In the genomic region with DNA sequence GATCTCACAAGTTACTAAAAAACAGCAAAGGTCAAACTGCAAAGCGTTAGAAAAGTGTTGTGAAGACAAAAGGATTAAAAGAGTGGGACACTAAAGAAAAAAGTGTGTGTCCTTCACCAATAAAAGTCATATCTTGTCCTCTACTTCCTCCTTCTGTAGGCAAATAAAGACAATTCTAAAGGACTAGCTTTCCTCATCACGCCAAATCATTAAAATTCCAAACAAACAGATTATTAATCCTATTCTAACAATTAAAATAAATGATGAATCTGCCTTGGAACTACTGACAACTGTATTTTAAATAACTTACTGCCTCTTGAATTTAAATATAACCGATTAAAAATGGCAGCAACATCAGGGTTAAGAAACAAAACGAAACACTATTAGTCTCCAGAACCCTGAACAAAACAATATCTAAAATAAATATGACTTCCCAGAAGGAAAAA, we compare ENCODE assay signal across 8 cellular contexts. TPM values are rescaled to one million over a fixed set of nuclear protein-coding genes. Genes with fewer than 3 reads are reported as not detected.
DNase-seq lines count a peak whose midpoint lies in the region; ATAC-seq and TF ChIP-seq lines count a peak whose summit lies in the region.
"Not testable (repeated sequence)": the region's sequence is repeated elsewhere in the genome, so short reads cannot be mapped to it uniquely, and the experiment has no call there.

No MANE protein-coding gene starts in this region.

- in situ Hi-C loops in HAP-1 (cut with MboI; ENCODE audit: low sequenced_read_pairs): not testable (repeated sequence)

- not testable (repeated sequence) for H3K9me2 ChIP-seq in OCI-LY7 (ENCODE audit: insufficient read depth, low read length)

- H4K20me1 ChIP-seq in OCI-LY7 (ENCODE audit: insufficient read depth, low read length): not testable (repeated sequence)

- H3K79me2 ChIP-seq in OCI-LY7 (ENCODE audit: insufficient read depth, low read depth, low read length): peaks cover 73% of the 10 kb centered on the region

- not testable (repeated sequence) for H3K27me3 Mint-ChIP-seq in activated CD8-positive, alpha-beta memory T cell treated with anti-CD3 and anti-CD28 coated beads, Interleukin-2, amount 10 ng/mL, durations not matched to agents 7 days and 5 days; chondrocyte (ENCODE audit: low read depth)

- H3K4me3 Mint-ChIP-seq in activated CD8-positive, alpha-beta memory T cell treated with anti-CD3 and anti-CD28 coated beads, Interleukin-2, amount 10 ng/mL, durations not matched to agents 7 days and 5 days: peak overlapping the region; percentile 91
- H3K4me3 Mint-ChIP-seq in chondrocyte (ENCODE audit: unreplicated experiment): peak overlapping the region; percentile 79

- not testable (repeated sequence) for H3K36me3 ChIP-seq in HAP-1 (replicated peaks); OCI-LY7 (ENCODE audit: insufficient read depth, low read length); mucosa of rectum (ENCODE audit: control insufficient read depth in 2 of 2, insufficient read depth in 2 of 2, low read length in 2 of 2); skeletal muscle tissue (ENCODE audit: control insufficient read depth in 3 of 3, insufficient read depth in 3 of 3, low read length in 3 of 3)

- peaks cover 23% of the 10 kb centered on the region for H3K36me3 Mint-ChIP-seq in activated CD8-positive, alpha-beta memory T cell treated with anti-CD3 and anti-CD28 coated beads, Interleukin-2, amount 10 ng/mL, durations not matched to agents 7 days and 5 days
- H3K36me3 Mint-ChIP-seq in chondrocyte (ENCODE audit: low read depth): not testable (repeated sequence)

- peaks cover 34% of the 10 kb centered on the region for H3K4me1 ChIP-seq in HAP-1
- H3K4me1 ChIP-seq in OCI-LY7 (ENCODE audit: insufficient read depth, low read length, poor library complexity, severe bottlenecking): peaks cover 45% of the 10 kb centered on the region
- not testable (repeated sequence) for H3K4me1 ChIP-seq in mucosa of rectum (ENCODE audit: control insufficient read depth in 2 of 2, insufficient read depth in 2 of 2, low read length in 2 of 2); skeletal muscle tissue (ENCODE audit: control insufficient read depth in 3 of 3, insufficient read depth in 3 of 3, low read length in 3 of 3)

- CTCF ChIA-PET in AG04450 (lab: Charles Lee): interaction anchor here (1.0 to 1.1 kb wide), 2 partner anchors 324 to 349 kb away, joined by 4 to 5 read pairs; no protein-coding TSS in a partner anchor
- CTCF ChIA-PET in OCI-LY7 (lab: Charles Lee; ENCODE audit: unreplicated experiment): not testable (repeated sequence)
- CTCF ChIA-PET in activated CD8-positive, alpha-beta memory T cell treated with anti-CD3 and anti-CD28 coated beads, Interleukin-2, amount 10 ng/mL, durations not matched to agents 7 days and 5 days (lab: Charles Lee): interaction anchor here (0.7 to 0.8 kb wide), 2 partner anchors 62 to 70 kb away, joined by 3 read pairs; no protein-coding TSS in a partner anchor

- H3K4me1 Mint-ChIP-seq in activated CD8-positive, alpha-beta memory T cell treated with anti-CD3 and anti-CD28 coated beads, Interleukin-2, amount 10 ng/mL, durations not matched to agents 7 days and 5 days: peaks cover 24% of the 10 kb centered on the region
- peaks cover 65% of the 10 kb centered on the region for H3K4me1 Mint-ChIP-seq in chondrocyte (ENCODE audit: low read depth)

- H3K27ac Mint-ChIP-seq in activated CD8-positive, alpha-beta memory T cell treated with anti-CD3 and anti-CD28 coated beads, Interleukin-2, amount 10 ng/mL, durations not matched to agents 7 days and 5 days: peak overlapping the region; percentile 96
- peak overlapping the region; percentile 97 for H3K27ac Mint-ChIP-seq in chondrocyte (ENCODE audit: unreplicated experiment)

- H3K4me3 ChIP-seq in AG04450 (ENCODE audit: low read depth, low read length) (peak overlapping the region; percentile 69), HAP-1 (peak overlapping the region; percentile 26), OCI-LY7 (ENCODE audit: low read depth, low read length, poor library complexity, severe bottlenecking) (peak overlapping the region; percentile 100), mucosa of rectum (ENCODE audit: low read length in 2 of 2) (peak overlapping the region; percentile 22 to 73), skeletal muscle tissue (ENCODE audit: low read length in 3 of 3) (peak overlapping the region in 2 of 3 donors; percentile 24 to 60)

- POLR2A ChIA-PET in AG04450 (lab: Yijun Ruan, JAX): not testable (repeated sequence)
- POLR2A ChIA-PET in OCI-LY7 (lab: Charles Lee): interaction anchor here (0.6 to 1.7 kb wide), 10 partner anchors 9 to 348 kb away, joined by 3 to 6 read pairs (median 5); no protein-coding TSS in a partner anchor

- not testable (repeated sequence) for H3K27me3 ChIP-seq in AG04450 (ENCODE audit: control insufficient read depth, insufficient read depth, low read length); HAP-1 (ENCODE audit: low read depth); mucosa of rectum (ENCODE audit: control insufficient read depth in 2 of 2, insufficient read depth in 2 of 2, low read length in 2 of 2); skeletal muscle tissue (ENCODE audit: control insufficient read depth in 3 of 3, insufficient read depth in 3 of 3, low read length in 3 of 3)

- intact Hi-C loops in OCI-LY7 (cut with micrococcal nuclease; ENCODE audit: unreplicated experiment): loop anchor here (5.0 kb wide), 2 partner anchors 241 to 326 kb away; no protein-coding TSS in a partner anchor

- TSS peak; percentile 27 for BruUV-seq in OCI-LY7 (replicated peaks; lab: Mats Ljungman, UMichigan)

- H3K9me3 Mint-ChIP-seq in activated CD8-positive, alpha-beta memory T cell treated with anti-CD3 and anti-CD28 coated beads, Interleukin-2, amount 10 ng/mL, durations not matched to agents 7 days and 5 days (ENCODE audit: low read depth); chondrocyte (ENCODE audit: low read depth): not testable (repeated sequence)

- DNase-seq in AG04450 (ENCODE audit: low read depth, low spot score); HAP-1 (ENCODE audit: low spot score in 2 of 2); activated CD8-positive, alpha-beta memory T cell treated with anti-CD3 and anti-CD28 coated beads, Interleukin-2, amount 10 ng/mL, durations not matched to agents 7 days and 5 days; chondrocyte (ENCODE audit: low spot score): not testable (repeated sequence)
- DNase-seq in OCI-LY7 (ENCODE audit: low spot score) (peak; percentile 44), glomerular visceral epithelial cell (ENCODE audit: extremely low spot score) (peak; percentile 34)

- not testable (repeated sequence) for H3K27ac ChIP-seq in AG04450 (ENCODE audit: low read depth, low read length)
- H3K27ac ChIP-seq in OCI-LY7 (ENCODE audit: low read depth, low read length, poor library complexity, severe bottlenecking): peak overlapping the region; percentile 95
- peak overlapping the region; percentile 97 to 98 for H3K27ac ChIP-seq in mucosa of rectum (ENCODE audit: low read depth in 2 of 2, low read length in 2 of 2)
- peak overlapping the region; percentile 92 for H3K27ac ChIP-seq in skeletal muscle tissue (ENCODE audit: low read depth, low read length)

- not testable (repeated sequence) for TF ChIP-seq CTCF in AG04450 (IDR thresholded peaks at IDR 0.05; ENCODE audit: low read depth, low read length); OCI-LY7 (conservative IDR thresholded peaks at IDR 0.05; ENCODE audit: low read length); chondrocyte (IDR thresholded peaks at IDR 0.05)

- not testable (repeated sequence) for H2AFZ ChIP-seq in OCI-LY7 (ENCODE audit: low read length)

- H3K9ac ChIP-seq in mucosa of rectum (ENCODE audit: low read depth in 1 of 2, low read length in 2 of 2) (peak overlapping the region; percentile 44 to 89), skeletal muscle tissue (ENCODE audit: low read depth in 1 of 3, low read length in 3 of 3) (peak overlapping the region in 2 of 3 donors; percentile 32 to 47)

- not testable (repeated sequence) for H3K9me3 ChIP-seq in AG04450 (ENCODE audit: control insufficient read depth, insufficient read depth, low read length); HAP-1; OCI-LY7 (ENCODE audit: low read length); mucosa of rectum (ENCODE audit: control insufficient read depth in 2 of 2, low read length in 2 of 2); skeletal muscle tissue (ENCODE audit: control insufficient read depth in 3 of 3, low read length in 3 of 3)

- H3K4me2 ChIP-seq in OCI-LY7 (ENCODE audit: low read length): peak overlapping the region; percentile 99

- not testable (repeated sequence) for ATAC-seq in activated CD8-positive, alpha-beta memory T cell treated with anti-CD3 and anti-CD28 coated beads, Interleukin-2, amount 10 ng/mL, durations not matched to agents 7 days and 5 days

RNA-seq across cellular contexts. Expression of gene ZNF217, which starts 2.4 kb away (rescaled TPM):
- 16.6 and 17.0 TPM in 2 replicates for polyA plus RNA-seq in AG04450 (2011; rRNA removed)
- 32.2 and 34.8 TPM in 2 replicates for polyA minus RNA-seq in AG04450 (2011; rRNA and poly(A)+ RNA removed)
- total RNA-seq in OCI-LY7 (2014; rRNA removed; shearing (Covaris generic)): 35.1 and 39.7 TPM in 2 replicates
- total RNA-seq in OCI-LY7 (2022) (68.4 and 77.0 TPM in 2 replicates), chondrocyte (26.9 to 28.7 TPM (median 27.0 TPM) in 3 replicates), skeletal muscle tissue (8.4 TPM)
- 10 to 100 TPM; 80.2 to 81.9 TPM for total RNA-seq in activated CD8-positive, alpha-beta memory T cell treated with anti-CD3 and anti-CD28 coated beads, Interleukin-2, amount 10 ng/mL, durations not matched to agents 7 days and 5 days

Comparison
In these comparisons a context has a peak if more than half of its experiments do, and no peak if none do; other contexts are left out.
1. H3K4me3 ChIP-seq: peak in every context shown above with its lines; median percentile 100 in OCI-LY7; 69 in AG04450; 48 in mucosa of rectum; 42 in skeletal muscle tissue; 26 in HAP-1.